Comparison of ENCODE assay signal across 9 cellular contexts in genomic region chr14:24271834-24272263, GRCh38. TPM values are rescaled to one million over a fixed set of nuclear protein-coding genes. Genes with fewer than 3 reads are reported as not detected.
DNase-seq lines count a peak whose midpoint lies in the region; ATAC-seq, FAIRE-seq and TF ChIP-seq lines count a peak whose summit lies in the region.
"Had no signal": no experiment of that assay in that cellular context is flagged by ENCODE, and none has a peak within 500 bp of the region (broad histone marks: within the 10 kb centered on the region; RNA-seq: fewer than 3 reads in every experiment).

No MANE protein-coding gene starts in this region.

- DNase-seq in H54 (ENCODE audit: insufficient read length, low spot score) (peak; percentile 40), WERI-Rb-1 (no peak), fibroblast of villous mesenchyme (ENCODE audit: low read depth) (no peak), skeletal muscle cell (ENCODE audit: low read depth) (no peak), superior temporal gyrus (ENCODE audit: extremely low spot score) (no peak)
- DNase-seq in stimulated activated naive CD4-positive, alpha-beta T cell treated with Interleukin-2 at 50 U/mL for 16 hours (lab: John Stamatoyannopoulos, UW) = no peak

- FAIRE-seq in H54 (lab: Jason Lieb, UNC) = no peak
- FAIRE-seq: TTC549 had no signal

- H3K4me3 ChIP-seq in WERI-Rb-1 (ENCODE audit: low read depth, low read length) (peak overlapping the region; percentile 65), fibroblast of villous mesenchyme (ENCODE audit: low read depth, low read length) (peak overlapping the region; percentile 95), skeletal muscle cell (ENCODE audit: low read depth, low read length) (peak overlapping the region; percentile 93)

- no peak for ATAC-seq in HG02885 (IDR thresholded peaks at IDR 0.05; ENCODE audit: poor library complexity, unreplicated experiment)
- ATAC-seq in HG03469 (IDR thresholded peaks at IDR 0.05; ENCODE audit: unreplicated experiment) = no peak

- H3K36me3 ChIP-seq in WERI-Rb-1 = no peaks in the 10 kb centered on the region

- TF ChIP-seq CTCF in WERI-Rb-1 (IDR thresholded peaks at IDR 0.05; ENCODE audit: low read depth, low read length) (no peak), fibroblast of villous mesenchyme (IDR thresholded peaks at IDR 0.05; ENCODE audit: insufficient read depth, low read depth, low read length) (no peak)

- H3K27ac ChIP-seq in WERI-Rb-1 = peak overlapping the region; percentile 94

- no peaks in the 10 kb centered on the region for H3K9me3 ChIP-seq in WERI-Rb-1 (ENCODE audit: severe bottlenecking)

- no peaks in the 10 kb centered on the region for H3K27me3 ChIP-seq in WERI-Rb-1 (ENCODE audit: insufficient read depth, low read depth, severe bottlenecking)

- TF ChIP-seq POLR2A in H54 (IDR thresholded peaks at IDR 0.05; ENCODE audit: low read depth, low read length) = no peak

RNA-seq across cellular contexts. Expression of gene RABGGTA, which starts 0.5 kb away (rescaled TPM):
- 25.8 and 28.1 TPM in 2 replicates for total RNA-seq in fibroblast of villous mesenchyme

RNA-seq across cellular contexts. Expression of gene TGM1, which starts 8.9 kb away (rescaled TPM):
- total RNA-seq in fibroblast of villous mesenchyme = 0.64 and 2.2 TPM in 2 replicates

RNA-seq across cellular contexts. Expression of gene DHRS1, which starts 27.7 kb away (rescaled TPM):
- total RNA-seq in fibroblast of villous mesenchyme = 8.7 and 13.8 TPM in 2 replicates

RNA-seq across cellular contexts. Expression of gene NOP9, which starts 27.8 kb away (rescaled TPM):
- 24.5 and 29.4 TPM in 2 replicates for total RNA-seq in fibroblast of villous mesenchyme

RNA-seq across cellular contexts. Expression of gene TINF2, which starts 29.4 kb away (rescaled TPM):
- 43.2 and 60.9 TPM in 2 replicates for total RNA-seq in fibroblast of villous mesenchyme
